ENCODE assay signal across 16 cellular contexts in genomic region chr2:122031544-122032263, GRCh38.
A peak's percentile ranks its signal among the peaks of the same experiment; 100 is the strongest.
DNase-seq lines count a peak whose midpoint lies in the region; ATAC-seq, FAIRE-seq and TF ChIP-seq lines count a peak whose summit lies in the region.
"Had no signal": no experiment of that assay in that cellular context is flagged by ENCODE, and none has a peak within 500 bp of the region (broad histone marks: within the 10 kb centered on the region; RNA-seq: fewer than 3 reads in every experiment).

No MANE protein-coding gene starts in this region.

- ATAC-seq in HG02981 (IDR thresholded peaks at IDR 0.05; ENCODE audit: unreplicated experiment) (peak; percentile 55), HG03442 (IDR thresholded peaks at IDR 0.05; ENCODE audit: unreplicated experiment) (no peak)
- ATAC-seq: naive thymus-derived CD4-positive, alpha-beta T cell had no signal

- no peak overlapping the region for H3K27ac ChIP-seq in vagina
- H3K27ac ChIP-seq: SJCRH30, skin epidermis, thyroid gland had no signal

- TF ChIP-seq CTCF in fibroblast of mammary gland (conservative IDR thresholded peaks at IDR 0.05; ENCODE audit: control insufficient read depth, insufficient read depth, low read depth, low read length), result no peak
- no peak for TF ChIP-seq CTCF in vagina (IDR thresholded peaks at IDR 0.05)

- no peaks in the 10 kb centered on the region for H3K36me3 ChIP-seq in vagina
- H3K36me3 ChIP-seq: HAP-1, SJCRH30, thyroid gland had no signal

- DNase-seq in EH (ENCODE audit: low read depth) (peak; percentile 65), NCI-H82 (lab: John Stamatoyannopoulos, UW) (peak; percentile 93), fibroblast of mammary gland (ENCODE audit: low read depth) (peak; percentile 18), H54 (ENCODE audit: insufficient read length, low spot score) (no peak), vagina (ENCODE audit: extremely low spot score in 2 of 2) (no peak)
- no peak for DNase-seq in activated CD8-positive, alpha-beta memory T cell treated with anti-CD3 and anti-CD28 coated beads, Interleukin-2, amount 50 U/mL, for 4 hours
- DNase-seq: activated CD4-positive, CD25-positive, alpha-beta regulatory T cell treated with anti-CD3 and anti-CD28 coated beads, Interleukin-2, amount 50 U/mL, for 72 hours; naive thymus-derived CD4-positive, alpha-beta T cell; NCI-H2171 treated with DMSO at 0.1 percent for 48 hours; thyroid gland had no signal

- H3K27me3 ChIP-seq in vagina, result no peaks in the 10 kb centered on the region
- H3K27me3 ChIP-seq: SJCRH30, thyroid gland had no signal

- no peak for FAIRE-seq in H54 (lab: Jason Lieb, UNC)
- FAIRE-seq: GM19239 had no signal

- intact Hi-C loops in vagina (cut with DNase I), result no loop called here

- H3K9me3 ChIP-seq in vagina, result no peaks in the 10 kb centered on the region
- H3K9me3 ChIP-seq: HAP-1, SJCRH30, thyroid gland had no signal

- no peak overlapping the region for H3K4me3 ChIP-seq in fibroblast of mammary gland (ENCODE audit: control insufficient read depth, low read depth, low read length)
- H3K4me3 ChIP-seq in vagina, result no peak overlapping the region
- H3K4me3 ChIP-seq: HAP-1, SJCRH30, skin epidermis, thyroid gland had no signal

- H3K4me1 ChIP-seq in vagina, result no peaks in the 10 kb centered on the region
- H3K4me1 ChIP-seq: SJCRH30, thyroid gland had no signal

- TF ChIP-seq POLR2A in H54 (IDR thresholded peaks at IDR 0.05; ENCODE audit: low read depth, low read length) (no peak), vagina (IDR thresholded peaks at IDR 0.05) (no peak)

Comparison
In these comparisons a context has a peak if more than half of its experiments do, and no peak if none do; other contexts are left out.
1. DNase-seq: peak in EH (single experiment), NCI-H82 (single experiment) and fibroblast of mammary gland (single experiment); none in activated CD8-positive, alpha-beta memory T cell treated with anti-CD3 and anti-CD28 coated beads, Interleukin-2, amount 50 U/mL, for 4 hours (single experiment), H54 (single experiment) and vagina (0 of 2).